19 cellular contexts compared by ENCODE assay signal in the genomic region with DNA sequence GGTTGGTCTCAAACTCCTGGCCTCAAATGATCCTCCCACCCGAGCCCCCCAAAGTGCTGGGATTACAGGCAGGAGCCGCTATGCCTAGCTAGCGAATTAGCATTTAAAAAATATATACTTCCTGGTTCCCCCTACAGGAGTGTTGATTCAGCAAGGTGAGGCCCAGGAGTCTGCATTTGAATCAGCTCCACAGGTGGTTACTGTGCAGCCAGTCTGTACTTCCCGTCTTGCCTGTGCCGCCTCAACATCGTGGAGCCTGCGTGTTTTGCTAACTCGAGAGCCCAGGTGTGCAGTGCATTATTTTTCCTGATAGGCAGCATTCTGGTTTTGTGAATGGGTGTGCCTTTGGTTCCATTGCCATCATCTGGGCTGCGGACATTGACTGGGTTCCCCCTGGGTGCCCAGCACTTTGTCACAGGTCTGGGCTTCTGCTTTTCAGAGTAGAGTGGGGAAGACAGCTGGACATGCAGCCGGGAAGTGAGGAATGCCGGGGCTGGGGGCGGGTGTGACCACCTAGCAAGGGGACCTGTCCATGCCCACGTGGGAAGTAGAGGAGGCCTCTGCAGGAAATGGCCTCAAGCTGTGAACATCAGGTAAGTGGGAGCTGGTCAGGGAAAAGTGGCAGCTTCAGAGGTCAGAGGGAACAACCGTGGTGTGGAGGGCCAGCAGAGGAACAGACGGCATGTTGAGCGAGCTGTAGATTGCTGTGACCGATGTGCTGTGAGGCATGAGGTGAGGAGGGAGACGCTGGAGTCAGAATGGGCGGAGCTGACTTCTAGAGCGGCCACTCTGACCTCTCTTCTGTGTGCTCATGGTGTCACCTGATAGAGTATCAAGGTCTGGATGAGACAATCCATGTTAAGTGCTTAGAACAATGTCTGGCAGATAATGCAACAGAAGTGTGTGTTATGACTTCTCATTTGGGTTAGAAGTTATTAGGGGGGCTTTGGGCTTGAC. TPM values are rescaled to one million over a fixed set of nuclear protein-coding genes. Genes with fewer than 3 reads are reported as not detected.
DNase-seq lines count a peak whose midpoint lies in the region; ATAC-seq and TF ChIP-seq lines count a peak whose summit lies in the region.
"Had no signal": no experiment of that assay in that cellular context is flagged by ENCODE, and none has a peak within 500 bp of the region (broad histone marks: within the 10 kb centered on the region; RNA-seq: fewer than 3 reads in every experiment).

No MANE protein-coding gene starts in this region.

- TF ChIP-seq CTCF in adrenal gland (IDR thresholded peaks at IDR 0.05) (no peak), thyroid gland (IDR thresholded peaks at IDR 0.05) (no peak), testis (IDR thresholded peaks at IDR 0.05) (no peak)

- H3K27me3 Mint-ChIP-seq in activated naive CD4-positive, alpha-beta T cell treated with anti-CD3 and anti-CD28 coated beads for 36 hours (ENCODE audit: low read depth) = no peaks in the 10 kb centered on the region
- H3K27me3 Mint-ChIP-seq: CD4-positive, CD25-positive, alpha-beta regulatory T cell; stimulated activated naive B cell treated with anti-CD40 and anti-IgM and Interleukin-4, amounts not matched to agents 10 μg/mL and 1 μg/mL and 100 μg/mL, for 72 hours had no signal

- peak overlapping the region; percentile 23 to 94 for H3K27ac Mint-ChIP-seq in activated naive CD4-positive, alpha-beta T cell treated with anti-CD3 and anti-CD28 coated beads, Interleukin-2, amount 50 U/mL, for 72 hours
- no peak overlapping the region for H3K27ac Mint-ChIP-seq in activated naive CD4-positive, alpha-beta T cell treated with anti-CD3 and anti-CD28 coated beads for 36 hours

- H3K27ac ChIP-seq in adrenal gland (peak overlapping the region in 3 of 5 donors; percentile 30 to 56 (median 30)), thyroid gland (no peak overlapping the region), testis (no peak overlapping the region)
- H3K27ac ChIP-seq: prostate gland had no signal

- no peak for ATAC-seq in activated naive CD4-positive, alpha-beta T cell treated with anti-CD3 and anti-CD28 coated beads, Interleukin-2, amount 50 U/mL, for 72 hours
- ATAC-seq in left lobe of liver = peak; percentile 81
- no peak for ATAC-seq in HG03108 (IDR thresholded peaks at IDR 0.05; ENCODE audit: unreplicated experiment)
- ATAC-seq: stimulated activated naive B cell treated with anti-CD40 and anti-IgM and Interleukin-4, amounts not matched to agents 10 μg/mL and 1 μg/mL and 100 μg/mL, for 72 hours had no signal

- H3K36me3 Mint-ChIP-seq in activated naive CD4-positive, alpha-beta T cell treated with anti-CD3 and anti-CD28 coated beads, Interleukin-2, amount 50 U/mL, for 72 hours = no peaks in the 10 kb centered on the region
- peaks cover 10% of the 10 kb centered on the region for H3K36me3 Mint-ChIP-seq in activated naive CD4-positive, alpha-beta T cell treated with anti-CD3 and anti-CD28 coated beads for 36 hours (ENCODE audit: low read depth)

- H3K36me3 ChIP-seq in adrenal gland (replicated peaks in 1 of 2) (no peaks in the 10 kb centered on the region), thyroid gland (peaks cover 0 to 3% of the 10 kb centered on the region in 2 donors), testis (ENCODE audit: low read depth, missing control alignments) (no peaks in the 10 kb centered on the region)
- H3K36me3 ChIP-seq: prostate gland had no signal

- TF ChIP-seq POLR2A in adrenal gland (IDR thresholded peaks at IDR 0.05) = peak in 1 of 2 donors; percentile 37
- no peak for TF ChIP-seq POLR2A in thyroid gland (IDR thresholded peaks at IDR 0.05)
- no peak for TF ChIP-seq POLR2A in testis (IDR thresholded peaks at IDR 0.05)

- H3K9me3 ChIP-seq in adrenal gland (replicated peaks in 1 of 3) = no peaks in the 10 kb centered on the region
- H3K9me3 ChIP-seq in thyroid gland = no peaks in the 10 kb centered on the region
- H3K9me3 ChIP-seq in testis = no peaks in the 10 kb centered on the region
- H3K9me3 ChIP-seq: A549, prostate gland had no signal

- intact Hi-C loops in activated naive CD4-positive, alpha-beta T cell treated with anti-CD3 and anti-CD28 coated beads for 36 hours (cut with micrococcal nuclease) = no loop called here
- intact Hi-C loops in adrenal gland (cut with DNase I) (no loop called here), thyroid gland (cut with DNase I) (no loop called here), testis (cut with DNase I; ENCODE audit: low total_unique reads) (no loop called here)

- H3K9me3 Mint-ChIP-seq in activated naive CD4-positive, alpha-beta T cell treated with anti-CD3 and anti-CD28 coated beads, Interleukin-2, amount 50 U/mL, for 72 hours = no peaks in the 10 kb centered on the region
- H3K9me3 Mint-ChIP-seq in activated naive CD4-positive, alpha-beta T cell treated with anti-CD3 and anti-CD28 coated beads for 36 hours = no peaks in the 10 kb centered on the region

- H3K27me3 ChIP-seq in adrenal gland (no peaks in the 10 kb centered on the region), thyroid gland (no peaks in the 10 kb centered on the region), testis (no peaks in the 10 kb centered on the region)

- H3K4me3 Mint-ChIP-seq in activated naive CD4-positive, alpha-beta T cell treated with anti-CD3 and anti-CD28 coated beads for 36 hours = no peak overlapping the region
- H3K4me3 Mint-ChIP-seq: CD4-positive, CD25-positive, alpha-beta regulatory T cell had no signal

- peaks cover 18 to 28% of the 10 kb centered on the region in 2 donors for H3K4me1 ChIP-seq in adrenal gland (replicated peaks in 1 of 2)
- peaks cover 0 to 13% of the 10 kb centered on the region in 2 donors for H3K4me1 ChIP-seq in thyroid gland
- H3K4me1 ChIP-seq in testis = no peaks in the 10 kb centered on the region
- H3K4me1 ChIP-seq: prostate gland had no signal

- H3K4me1 Mint-ChIP-seq in activated naive CD4-positive, alpha-beta T cell treated with anti-CD3 and anti-CD28 coated beads for 36 hours (ENCODE audit: low read depth) = peaks cover 24% of the 10 kb centered on the region

- CTCF ChIA-PET in activated naive CD4-positive, alpha-beta T cell treated with anti-CD3 and anti-CD28 coated beads for 36 hours (lab: Charles Lee) = no interaction called here

- no peak for DNase-seq in activated naive CD4-positive, alpha-beta T cell treated with anti-CD3 and anti-CD28 coated beads, Interleukin-2, amount 50 U/mL, for 72 hours (ENCODE audit: low spot score in 2 of 2)
- no peak for DNase-seq in activated naive CD4-positive, alpha-beta T cell treated with anti-CD3 and anti-CD28 coated beads for 36 hours
- DNase-seq in adrenal gland (peak; percentile 57 to 84 (median 74)), left lobe of liver (ENCODE audit: low spot score) (no peak), thyroid gland (peak; percentile 56 to 62), C1 segment of cervical spinal cord (lab: John Stamatoyannopoulos, UW) (no peak), testis (no peak)
- DNase-seq: activated CD8-positive, alpha-beta memory T cell treated with anti-CD3 and anti-CD28 coated beads, Interleukin-2, amount 50 U/mL, for 4 hours; activated gamma-delta T cell; CD4-positive, CD25-positive, alpha-beta regulatory T cell; NCI-H187; NCI-H446; stimulated activated CD4-positive, alpha-beta T cell treated with anti-CD3 and anti-CD28 coated beads, Interleukin-12 subunit alpha, Interleukin-12 subunit beta, amount 100 ng/mL, for 4 hours; stimulated activated naive B cell treated with anti-CD40 and anti-IgM and Interleukin-4, amounts not matched to agents 10 μg/mL and 1 μg/mL and 100 μg/mL, for 72 hours; T-helper 9 cell; trophoblast cell had no signal

- H3K4me3 ChIP-seq in adrenal gland = no peak overlapping the region
- no peak overlapping the region for H3K4me3 ChIP-seq in thyroid gland (replicated peaks in 1 of 3)
- H3K4me3 ChIP-seq in testis = no peak overlapping the region
- H3K4me3 ChIP-seq: A549, prostate gland had no signal

- WGBS in adrenal gland, 4 donors = 72 to 81% (median 77%) methylated on average over 17 to 20 of the region's 20 CpGs
- 66 to 73% methylated on average over 19 to 20 of the region's 20 CpGs for WGBS in thyroid gland, 2 donors
- WGBS in testis, 2 donors = 87 to 88% methylated on average over 20 of the region's 20 CpGs

RNA-seq across cellular contexts. Expression of gene PPFIA1, which starts 42.2 kb away (rescaled TPM):
- 10 to 100 TPM; 31.4 to 37.9 TPM for total RNA-seq in activated naive CD4-positive, alpha-beta T cell treated with anti-CD3 and anti-CD28 coated beads, Interleukin-2, amount 50 U/mL, for 72 hours
- 10 to 100 TPM; 15.9 to 21.7 TPM for total RNA-seq in activated naive CD4-positive, alpha-beta T cell treated with anti-CD3 and anti-CD28 coated beads for 36 hours
- 10 to 100 TPM; 25.8 to 58.6 (median 41.6) TPM for total RNA-seq in adrenal gland
- polyA plus RNA-seq in adrenal gland = 10 to 100 TPM; 28.9 to 33.1 (median 32.9) TPM
- total RNA-seq in left lobe of liver = 21.9 TPM
- total RNA-seq in thyroid gland = 10 to 100 TPM; 50.9 to 57.9 (median 54.6) TPM
- total RNA-seq in testis = 100 to 1,000 TPM; 125 to 144 TPM
- 110 TPM for polyA plus RNA-seq in testis (ENCODE audit: insufficient read depth, low read depth, low replicate concordance)

Comparison
In these comparisons a context has a peak if more than half of its experiments do, and no peak if none do; other contexts are left out.
1. DNase-seq: peak in adrenal gland (7 of 7) and thyroid gland (2 of 2); none in activated naive CD4-positive, alpha-beta T cell treated with anti-CD3 and anti-CD28 coated beads, Interleukin-2, amount 50 U/mL, for 72 hours (0 of 2), activated naive CD4-positive, alpha-beta T cell treated with anti-CD3 and anti-CD28 coated beads for 36 hours (single experiment), left lobe of liver (single experiment), C1 segment of cervical spinal cord (0 of 14) and testis (single experiment).
2. H3K27ac ChIP-seq: peak in adrenal gland (3 of 5); none in thyroid gland (0 of 3) and testis (0 of 2).